18 cellular contexts compared by ENCODE assay signal in genomic region chr3:157375342-157375986, GRCh38.
DNase-seq lines count a peak whose midpoint lies in the region; ATAC-seq, FAIRE-seq and TF ChIP-seq lines count a peak whose summit lies in the region.
"Had no signal": no experiment of that assay in that cellular context is flagged by ENCODE, and none has a peak within 500 bp of the region (broad histone marks: within the 10 kb centered on the region; RNA-seq: fewer than 3 reads in every experiment).

No MANE protein-coding gene starts in this region.

- no peak overlapping the region for H3K4me3 Mint-ChIP-seq in mesothelial cell of epicardium

- 44% methylated on average over 4 of the region's 4 CpGs for WGBS in A549 (ENCODE audit: missing lambda C conversion rate)

- H3K4me1 ChIP-seq in A549, result peaks cover 6% of the 10 kb centered on the region

- H3K27ac Mint-ChIP-seq in mesothelial cell of epicardium, result peak overlapping the region; percentile 85

- H3K9me3 ChIP-seq in A549, result no peaks in the 10 kb centered on the region

- no peak overlapping the region for H3K4me3 ChIP-seq in A549

- TF ChIP-seq RAD21 in A549 (conservative IDR thresholded peaks at IDR 0.05 in 1 of 2, IDR thresholded peaks at IDR 0.05 in 1 of 2), result no peak

- H3K36me3 Mint-ChIP-seq in mesothelial cell of epicardium, result no peaks in the 10 kb centered on the region

- no peak for TF ChIP-seq CTCF in A549 (IDR thresholded peaks at IDR 0.05)
- no peak for TF ChIP-seq CTCF in mesothelial cell of epicardium (IDR thresholded peaks at IDR 0.05; ENCODE audit: unreplicated experiment)

- no peak overlapping the region for H3K27ac ChIP-seq in A549

- no peak overlapping the region for H3K4me2 ChIP-seq in A549

- peak; percentile 43 for FAIRE-seq in A549 (lab: Jason Lieb, UNC)
- FAIRE-seq in H54 (lab: Jason Lieb, UNC), result no peak
- FAIRE-seq: GM18507, H1 had no signal

- ATAC-seq in A549 (no peak), GM19468 (IDR thresholded peaks at IDR 0.05; ENCODE audit: extremely low read depth, unreplicated experiment) (peak; percentile 37)

- no peaks in the 10 kb centered on the region for H3K9me3 Mint-ChIP-seq in mesothelial cell of epicardium

- POLR2A ChIA-PET in A549 (lab: Yijun Ruan, JAX), result no interaction called here

- no peaks in the 10 kb centered on the region for H3K27me3 Mint-ChIP-seq in mesothelial cell of epicardium (ENCODE audit: low read depth)

- CTCF ChIA-PET in A549 (lab: Yijun Ruan, JAX), result no interaction called here

- no peak for DNase-seq in A549 (ENCODE audit: low read depth in 1 of 2, low spot score in 1 of 2)
- DNase-seq in NCI-H446 treated with DMSO at 0.1 percent for 48 hours (lab: John Stamatoyannopoulos, UW), result peak; percentile 12
- no peak for DNase-seq in mesothelial cell of epicardium (ENCODE audit: low spot score in 2 of 2, unreplicated experiment in 2 of 2)
- no peak for DNase-seq in activated CD4-positive, alpha-beta T cell treated with anti-CD3 and anti-CD28 coated beads, Interleukin-2, amount 50 U/mL, for 48 hours
- DNase-seq in H54 (ENCODE audit: insufficient read length, low spot score), result no peak
- no peak for DNase-seq in MV-4-11 (lab: John Stamatoyannopoulos, UW)
- DNase-seq in cerebellum (ENCODE audit: low spot score), result no peak
- DNase-seq: 8988T, C1 segment of cervical spinal cord, DMS 273 treated with DMSO at 0.1 percent for 48 hours, EL, NCI-H1048, NCI-H2107, NCI-H226, NCI-H526 treated with DMSO at 0.1 percent for 48 hours had no signal

- TF ChIP-seq POLR2A in A549 (IDR thresholded peaks at IDR 0.05; ENCODE audit: low read length) (no peak), H54 (IDR thresholded peaks at IDR 0.05; ENCODE audit: low read depth, low read length) (no peak)

- no peak for TF ChIP-seq EP300 in A549 (IDR thresholded peaks at IDR 0.05)

- H3K4me1 Mint-ChIP-seq in mesothelial cell of epicardium, result peaks cover 55% of the 10 kb centered on the region

TF ChIP-seq in A549, 52 proteins besides CTCF, POLR2A, EP300 and RAD21:
- no peak for TF ChIP-seq GATA3 (IDR thresholded peaks at IDR 0.05; ENCODE audit: borderline replicate concordance)
- TF ChIP-seq ZFP36 (IDR thresholded peaks at IDR 0.05; ENCODE audit: borderline replicate concordance, partially characterized antibody), result no peak
- no peak for TF ChIP-seq EHF (CRISPR knock-in tag; IDR thresholded peaks at IDR 0.05)
- TF ChIP-seq SMC3 (IDR thresholded peaks at IDR 0.05), result no peak
- TF ChIP-seq RCOR1 (IDR thresholded peaks at IDR 0.05; ENCODE audit: low read depth, low read length), result no peak
- TF ChIP-seq CBX2 (IDR thresholded peaks at IDR 0.05; ENCODE audit: borderline replicate concordance, low read depth), result no peak
- no peak for TF ChIP-seq MYC (IDR thresholded peaks at IDR 0.05; ENCODE audit: borderline replicate concordance, low read length)
- no peak for TF ChIP-seq ESRRA (IDR thresholded peaks at IDR 0.05; ENCODE audit: borderline replicate concordance, low read length)
- TF ChIP-seq, protein P1, sequence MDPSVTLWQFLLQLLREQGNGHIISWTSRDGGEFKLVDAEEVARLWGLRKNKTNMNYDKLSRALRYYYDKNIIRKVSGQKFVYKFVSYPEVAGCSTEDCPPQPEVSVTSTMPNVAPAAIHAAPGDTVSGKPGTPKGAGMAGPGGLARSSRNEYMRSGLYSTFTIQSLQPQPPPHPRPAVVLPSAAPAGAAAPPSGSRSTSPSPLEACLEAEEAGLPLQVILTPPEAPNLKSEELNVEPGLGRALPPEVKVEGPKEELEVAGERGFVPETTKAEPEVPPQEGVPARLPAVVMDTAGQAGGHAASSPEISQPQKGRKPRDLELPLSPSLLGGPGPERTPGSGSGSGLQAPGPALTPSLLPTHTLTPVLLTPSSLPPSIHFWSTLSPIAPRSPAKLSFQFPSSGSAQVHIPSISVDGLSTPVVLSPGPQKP (IDR thresholded peaks at IDR 0.05; ENCODE audit: low read depth, low read length), result no peak
- no peak for TF ChIP-seq POLR2AphosphoS2 (conservative IDR thresholded peaks at IDR 0.05; ENCODE audit: low read length)
- no peak for TF ChIP-seq RNF2 (IDR thresholded peaks at IDR 0.05; ENCODE audit: borderline replicate concordance, low read depth)
- TF ChIP-seq PHF8 (IDR thresholded peaks at IDR 0.05; ENCODE audit: borderline replicate concordance, low read depth), result no peak
- no peak for TF ChIP-seq TFCP2L1 (CRISPR knock-in tag; IDR thresholded peaks at IDR 0.05)
- TF ChIP-seq SREBF2 (IDR thresholded peaks at IDR 0.05), result no peak
TF ChIP-seq in A549: peak in this region for 0.
